In genomic region chr2:241218131-241219029, GRCh38 we compare ENCODE assay signal across 1 cellular context.
TF ChIP-seq lines count a peak whose summit lies in the region.

No MANE protein-coding gene starts in this region.

TF ChIP-seq in HepG2, 621 proteins besides CTCF, POLR2A, EP300 and RAD21 (continued from another document and continues in another):
- TF ChIP-seq ZNF724P (CRISPR knock-in tag; IDR thresholded peaks at IDR 0.05; ENCODE audit: borderline replicate concordance) (peak; percentile 82; the same call in 1 of the 2 replicates), ZNF777 (CRISPR knock-in tag; IDR thresholded peaks at IDR 0.05) (peak; percentile 42; the same call in 1 of the 2 replicates), CREB1 (IDR thresholded peaks at IDR 0.05) (no peak), CREB1 (CRISPR knock-in tag; IDR thresholded peaks at IDR 0.05) (no peak), ZNF20 (CRISPR knock-in tag; IDR thresholded peaks at IDR 0.05) (no peak), ZBTB1 (CRISPR knock-in tag; IDR thresholded peaks at IDR 0.05; ENCODE audit: borderline replicate concordance) (no peak), HBP1 (CRISPR knock-in tag; IDR thresholded peaks at IDR 0.05; ENCODE audit: low read depth) (no peak), THRA (CRISPR knock-in tag; IDR thresholded peaks at IDR 0.05; ENCODE audit: borderline replicate concordance) (peak; percentile 45; the same call in 1 of the 2 replicates), ZNF446 (CRISPR knock-in tag; IDR thresholded peaks at IDR 0.05) (peak; percentile 89; the same call in 1 of the 2 replicates), ZNF639 (CRISPR knock-in tag; conservative IDR thresholded peaks at IDR 0.05) (peak; percentile 16; the same call in 1 of the 2 replicates), MLXIP (CRISPR knock-in tag; IDR thresholded peaks at IDR 0.05; ENCODE audit: borderline replicate concordance) (no peak), KDM6A (CRISPR knock-in tag; IDR thresholded peaks at IDR 0.05; ENCODE audit: low read depth) (no peak), MXD1 (CRISPR knock-in tag; IDR thresholded peaks at IDR 0.05) (peak; percentile 82), SRF (IDR thresholded peaks at IDR 0.05; ENCODE audit: low read depth, low read length) (no peak), RNF219 (CRISPR knock-in tag; IDR thresholded peaks at IDR 0.05) (no peak), ZNF354B (CRISPR knock-in tag; IDR thresholded peaks at IDR 0.05) (no peak), THAP7 (CRISPR knock-in tag; IDR thresholded peaks at IDR 0.05) (no peak), CCAR2 (optimal IDR thresholded peaks at IDR 0.05; ENCODE audit: low read depth, low read length) (no peak), ZNF629 (CRISPR knock-in tag; conservative IDR thresholded peaks at IDR 0.05) (no peak), PRDM15 (CRISPR knock-in tag; IDR thresholded peaks at IDR 0.05) (no peak), CREB3 (CRISPR knock-in tag; IDR thresholded peaks at IDR 0.05) (no peak; the same call in 1 of the 2 replicates), CERS6 (CRISPR knock-in tag; IDR thresholded peaks at IDR 0.05) (no peak), BCL3 (CRISPR knock-in tag; IDR thresholded peaks at IDR 0.05) (no peak; the same call in 1 of the 2 replicates), SIN3B (IDR thresholded peaks at IDR 0.05; ENCODE audit: low read length) (no peak), CEBPG (CRISPR knock-in tag; IDR thresholded peaks at IDR 0.05) (no peak), ZNF557 (CRISPR knock-in tag; IDR thresholded peaks at IDR 0.05) (no peak), NR2F1 (CRISPR knock-in tag; IDR thresholded peaks at IDR 0.05) (peak in 1 of 2 experiments; percentile 62; a peak in 2 of 4 replicates), EHMT2 (IDR thresholded peaks at IDR 0.05; ENCODE audit: borderline replicate concordance, low read depth, low read length) (no peak), ZSCAN22 (CRISPR knock-in tag; IDR thresholded peaks at IDR 0.05) (0 out of 2 replicates have a peak, but pooled peaks have one; percentile 41), ZNF530 (CRISPR knock-in tag; IDR thresholded peaks at IDR 0.05; ENCODE audit: low read depth) (no peak), JDP2 (CRISPR knock-in tag; IDR thresholded peaks at IDR 0.05; ENCODE audit: borderline replicate concordance) (no peak; the same call in 1 of the 2 replicates), DMTF1 (CRISPR knock-in tag; IDR thresholded peaks at IDR 0.05) (no peak), ZNF558 (CRISPR knock-in tag; IDR thresholded peaks at IDR 0.05; ENCODE audit: borderline replicate concordance) (no peak), ZBTB2 (CRISPR knock-in tag; IDR thresholded peaks at IDR 0.05; ENCODE audit: low read depth) (peak; percentile 82), NCOA5 (CRISPR knock-in tag; IDR thresholded peaks at IDR 0.05) (no peak)
